Comparison of ENCODE assay signal across 13 cellular contexts in genomic region chr6:90490030-90490429, GRCh38.
"Had no signal": no experiment of that assay in that cellular context is flagged by ENCODE, and none has a peak within 500 bp of the region (broad histone marks: within the 10 kb centered on the region; RNA-seq: fewer than 3 reads in every experiment).

No MANE protein-coding gene starts in this region.

- DNase-seq: activated CD4-positive, alpha-beta memory T cell treated with anti-CD3 and anti-CD28 coated beads, Interleukin-2, amount 10 ng/mL, durations not matched to agents 7 days and 5 days; activated CD4-positive, alpha-beta T cell treated with anti-CD3 and anti-CD28 coated beads for 36 hours; activated CD8-positive, alpha-beta memory T cell treated with anti-CD3 and anti-CD28 coated beads, Interleukin-2, amount 50 U/mL, for 4 hours; activated naive CD8-positive, alpha-beta T cell treated with anti-CD3 and anti-CD28 coated beads, Interleukin-2, amount 10 ng/mL, durations not matched to agents 7 days and 5 days; heart left ventricle; midbrain; stimulated activated CD4-positive, alpha-beta T cell treated with anti-CD3 and anti-CD28 coated beads, Interleukin-12 subunit alpha, Interleukin-12 subunit beta, amount 100 ng/mL, for 4 hours; stimulated activated naive CD4-positive, alpha-beta T cell treated with Interleukin-2 at 50 U/mL for 16 hours; T1000 had no signal

- H3K27ac ChIP-seq: breast epithelium, heart left ventricle, VCaP had no signal

- H3K4me3 ChIP-seq: breast epithelium, heart left ventricle had no signal

- H3K9me3 ChIP-seq: breast epithelium, heart left ventricle had no signal

- FAIRE-seq: frontal cortex had no signal

- H3K27me3 ChIP-seq: breast epithelium, heart left ventricle had no signal

- H3K36me3 ChIP-seq: breast epithelium, heart left ventricle had no signal

- ATAC-seq: activated CD4-positive, alpha-beta T cell treated with anti-CD3 and anti-CD28 coated beads for 36 hours; heart left ventricle had no signal

- H3K27ac Mint-ChIP-seq: activated CD4-positive, alpha-beta memory T cell treated with anti-CD3 and anti-CD28 coated beads, Interleukin-2, amount 10 ng/mL, durations not matched to agents 7 days and 5 days; activated CD4-positive, alpha-beta T cell treated with anti-CD3 and anti-CD28 coated beads for 36 hours; activated naive CD8-positive, alpha-beta T cell treated with anti-CD3 and anti-CD28 coated beads, Interleukin-2, amount 10 ng/mL, durations not matched to agents 7 days and 5 days; progenitor cell of endocrine pancreas had no signal

- H3K4me1 ChIP-seq: breast epithelium had no signal

- H3K4me3 Mint-ChIP-seq: activated CD4-positive, alpha-beta memory T cell treated with anti-CD3 and anti-CD28 coated beads, Interleukin-2, amount 10 ng/mL, durations not matched to agents 7 days and 5 days; activated CD4-positive, alpha-beta T cell treated with anti-CD3 and anti-CD28 coated beads for 36 hours; activated naive CD8-positive, alpha-beta T cell treated with anti-CD3 and anti-CD28 coated beads, Interleukin-2, amount 10 ng/mL, durations not matched to agents 7 days and 5 days had no signal
